In the genomic region with DNA sequence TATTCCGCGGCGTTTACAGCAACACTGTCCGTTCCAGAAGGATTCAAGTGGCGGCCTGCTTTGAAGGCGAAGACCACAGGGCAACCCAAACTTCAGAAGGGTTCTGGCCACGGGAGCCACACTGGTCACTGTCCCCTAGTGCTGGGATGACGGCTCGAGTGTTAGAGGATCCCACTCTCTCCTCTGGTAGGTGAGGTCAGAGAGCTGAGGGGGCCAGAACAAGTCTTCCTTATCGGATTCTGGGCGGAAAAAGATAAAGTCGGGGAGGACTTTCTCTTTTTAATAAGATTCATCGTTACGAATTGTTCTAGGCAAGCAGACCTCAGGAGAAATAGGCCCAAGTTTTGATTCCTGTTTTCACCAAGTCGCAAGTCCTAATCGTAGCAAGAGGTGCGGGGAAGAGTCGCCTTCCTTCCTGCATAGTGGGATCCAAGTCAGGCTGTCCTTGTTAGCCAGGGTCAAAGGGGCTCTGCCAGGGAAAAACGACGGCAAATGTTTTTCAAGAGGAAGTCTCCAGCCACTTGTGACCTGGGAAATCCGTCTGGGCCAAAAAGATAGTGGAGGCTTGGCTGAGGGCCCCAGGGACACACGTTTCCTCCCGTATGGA, we compare ENCODE assay signal across 8 cellular contexts. TPM values are rescaled to one million over a fixed set of nuclear protein-coding genes. Genes with fewer than 3 reads are reported as not detected.
DNase-seq lines count a peak whose midpoint lies in the region; ATAC-seq and TF ChIP-seq lines count a peak whose summit lies in the region.

No MANE protein-coding gene starts in this region.

- H3K4me3 ChIP-seq in OCI-LY7 (ENCODE audit: low read depth, low read length, poor library complexity, severe bottlenecking) = peak overlapping the region; percentile 81
- H3K4me3 ChIP-seq in breast epithelium = peak overlapping the region; percentile 94 to 99 (median 98)
- peak overlapping the region; percentile 90 to 93 for H3K4me3 ChIP-seq in left lung
- peak overlapping the region; percentile 56 to 89 (median 78) for H3K4me3 ChIP-seq in stomach

- CTCF ChIA-PET in OCI-LY7 (lab: Charles Lee; ENCODE audit: unreplicated experiment) = interaction anchor here (0.5 to 1.5 kb wide), 7 partner anchors 62 to 609 kb away, joined by 3 to 7 read pairs (median 4); no protein-coding TSS in a partner anchor

- no peak for TF ChIP-seq POLR2A in breast epithelium (IDR thresholded peaks at IDR 0.05)
- peak in 1 of 4 donors; percentile 66 for TF ChIP-seq POLR2A in stomach (IDR thresholded peaks at IDR 0.05)

- ATAC-seq in left lung = peak; percentile 19
- ATAC-seq in GM18873 (IDR thresholded peaks at IDR 0.05; ENCODE audit: low FRiP score, unreplicated experiment) = no peak

- H3K27ac ChIP-seq in OCI-LY7 (ENCODE audit: low read depth, low read length, poor library complexity, severe bottlenecking) (peak overlapping the region; percentile 84), breast epithelium (peak overlapping the region; percentile 99 to 100), left lung (peak overlapping the region; percentile 99 to 100), stomach (peak overlapping the region; percentile 96 to 100 (median 99))

- TF ChIP-seq CTCF in OCI-LY7 (conservative IDR thresholded peaks at IDR 0.05; ENCODE audit: low read length) (no peak), breast epithelium (IDR thresholded peaks at IDR 0.05) (no peak), left lung (IDR thresholded peaks at IDR 0.05) (no peak), stomach (IDR thresholded peaks at IDR 0.05) (no peak)

- 15 to 31% (median 25%) methylated on average over 23 of the region's 23 CpGs for WGBS in stomach, 5 donors

- peak; percentile 4 for DNase-seq in NK-92 treated with Interleukin-12 subunit alpha and Interleukin-12 subunit beta, amount 100 ng/mL, for 24 hours (lab: John Stamatoyannopoulos, UW)
- no peak for DNase-seq in NK-92 (lab: John Stamatoyannopoulos, UW; ENCODE audit: unreplicated experiment)
- no peak for DNase-seq in OCI-LY7 (ENCODE audit: low spot score)
- no peak for DNase-seq in breast epithelium (ENCODE audit: low spot score in 2 of 2)
- no peak for DNase-seq in left lung
- no peak for DNase-seq in stomach
- DNase-seq in cerebellum (ENCODE audit: low spot score) = no peak

- POLR2A ChIA-PET in OCI-LY7 (lab: Charles Lee) = interaction anchor here (0.5 to 4.0 kb wide), 8 partner anchors 20 to 244 kb away, joined by 3 to 50 read pairs (median 4); no protein-coding TSS in a partner anchor

- H3K4me1 ChIP-seq in OCI-LY7 (ENCODE audit: insufficient read depth, low read length, poor library complexity, severe bottlenecking) (peaks cover 50% of the 10 kb centered on the region), breast epithelium (peaks cover under 1 to 5% of the 10 kb centered on the region in 2 donors), left lung (peaks cover 27 to 53% of the 10 kb centered on the region in 2 donors), stomach (peaks cover 22 to 58% (median 41%) of the 10 kb centered on the region in 4 donors)

- H3K4me2 ChIP-seq in OCI-LY7 (ENCODE audit: low read length) = peak overlapping the region; percentile 94

- intact Hi-C loops in OCI-LY7 (cut with micrococcal nuclease; ENCODE audit: unreplicated experiment) (loop anchor here (1.0 to 5.0 kb wide), 11 partner anchors 33 to 674 kb away; a partner anchor contains a TSS), breast epithelium (cut with DNase I; ENCODE audit: low total_unique reads) (no loop called here), left lung (cut with DNase I) (loop anchor here in 1 of 2 donors (5.0 to 10.0 kb wide), 2 partner anchors 102 to 314 kb away; no protein-coding TSS in a partner anchor), stomach (cut with DNase I; ENCODE audit: low total_unique reads) (no loop called here)

- peaks cover 16% of the 10 kb centered on the region for H4K20me1 ChIP-seq in OCI-LY7 (ENCODE audit: insufficient read depth, low read length)

- H3K27me3 ChIP-seq in breast epithelium = no peaks in the 10 kb centered on the region
- no peaks in the 10 kb centered on the region for H3K27me3 ChIP-seq in left lung
- no peaks in the 10 kb centered on the region for H3K27me3 ChIP-seq in stomach

- peaks cover 62% of the 10 kb centered on the region for H3K79me2 ChIP-seq in OCI-LY7 (ENCODE audit: insufficient read depth, low read depth, low read length)

- TF ChIP-seq EP300 in stomach (IDR thresholded peaks at IDR 0.05) = no peak

- H2AFZ ChIP-seq in OCI-LY7 (ENCODE audit: low read length) = peak overlapping the region; percentile 76

- H3K36me3 ChIP-seq in OCI-LY7 (ENCODE audit: insufficient read depth, low read length) (peaks cover 38% of the 10 kb centered on the region), breast epithelium (no peaks in the 10 kb centered on the region), left lung (peaks cover 0 to 10% of the 10 kb centered on the region in 2 donors), stomach (peaks cover under 1 to 13% (median 8%) of the 10 kb centered on the region in 4 donors)

- TSS peak; percentile 92 for BruUV-seq in OCI-LY7 (replicated peaks; lab: Mats Ljungman, UMichigan)

- H3K9me3 ChIP-seq in OCI-LY7 (ENCODE audit: low read length) (no peaks in the 10 kb centered on the region; the same call in 1 of the 2 replicates), breast epithelium (no peaks in the 10 kb centered on the region), left lung (peaks cover 0 to 2% of the 10 kb centered on the region in 2 donors), stomach (peaks cover 0 to under 1% (median 0%) of the 10 kb centered on the region in 4 donors)

- no peaks in the 10 kb centered on the region for H3K9me2 ChIP-seq in OCI-LY7 (ENCODE audit: insufficient read depth, low read length)

RNA-seq across cellular contexts. Expression of a gene that starts 0.9 kb away (rescaled TPM):
- 377 and 423 TPM in 2 replicates for total RNA-seq in OCI-LY7 (2014; rRNA removed; shearing (Covaris generic))
- 301 TPM in 2 replicates for total RNA-seq in OCI-LY7 (2022)
- 100 to 1,000 TPM; 403 to 495 (median 444) TPM for total RNA-seq in breast epithelium
- total RNA-seq in left lung = 100 to 1,000 TPM; 532 to 556 TPM
- total RNA-seq in stomach = 100 to 1,000 TPM; 148 to 525 (median 249) TPM
- 100 to 1,000 TPM; 239 to 630 (median 421) TPM for polyA plus RNA-seq in stomach
- total RNA-seq in cerebellum = 54.7 TPM

RNA-seq across cellular contexts. Expression of a gene that starts 15.2 kb away (rescaled TPM):
- 240 and 260 TPM in 2 replicates for total RNA-seq in OCI-LY7 (2014; rRNA removed; shearing (Covaris generic))
- total RNA-seq in OCI-LY7 (2022) = 222 and 230 TPM in 2 replicates
- 100 to 1,000 TPM; 305 to 371 (median 335) TPM for total RNA-seq in breast epithelium
- total RNA-seq in left lung = 100 to 1,000 TPM; 377 to 467 TPM
- 100 to 1,000 TPM in 4 of 5 donors, 10 to 100 TPM in 1; 89.2 to 329 (median 206) TPM for total RNA-seq in stomach
- 100 to 1,000 TPM; 439 to 738 (median 639) TPM for polyA plus RNA-seq in stomach
- 95.0 TPM for total RNA-seq in cerebellum

RNA-seq across cellular contexts. Expression of a gene that starts 27.0 kb away (rescaled TPM):
- total RNA-seq in OCI-LY7 (2014; rRNA removed; shearing (Covaris generic)) = 3.8 and 5.7 TPM in 2 replicates
- total RNA-seq in OCI-LY7 (2022) = 2.3 and 2.4 TPM in 2 replicates
- total RNA-seq in breast epithelium = 1 to 10 TPM; 3.1 to 6.9 (median 5.9) TPM
- total RNA-seq in left lung = 1 to 10 TPM; 1.5 to 1.7 TPM
- total RNA-seq in stomach = 10 to 100 TPM in 3 of 5 donors, 1 to 10 TPM in 2; 2.9 to 37.9 (median 12.3) TPM
- polyA plus RNA-seq in stomach = 1 to 10 TPM; 1.2 to 2.9 (median 1.4) TPM
- 3.7 TPM for total RNA-seq in cerebellum
